In genomic region chr10:123149568-123150228, GRCh38 we compare ENCODE assay signal across 7 cellular contexts. TPM values are rescaled to one million over a fixed set of nuclear protein-coding genes. Genes with fewer than 3 reads are reported as not detected.
DNase-seq lines count a peak whose midpoint lies in the region; ATAC-seq and FAIRE-seq lines count a peak whose summit lies in the region.

No MANE protein-coding gene starts in this region.

- intact Hi-C loops in sciatic nerve (cut with DNase I) = no loop called here

- DNase-seq in GM19239 (ENCODE audit: insufficient read length, low spot score) (no peak), sciatic nerve (ENCODE audit: low spot score) (no peak), NCI-H1694 (lab: John Stamatoyannopoulos, UW) (no peak)
- DNase-seq in activated T-cell treated with anti-CD3 and anti-CD28 coated beads, Interleukin-2, amount 50 U/mL, for 72 hours = peak; percentile 51 to 68
- peak; percentile 42 to 59 for DNase-seq in stimulated activated CD4-positive, alpha-beta T cell treated with anti-CD3 and anti-CD28 coated beads, Interleukin-4, amount 100 ng/mL, for 4 hours

- no peak overlapping the region for H3K27ac Mint-ChIP-seq in activated T-cell treated with anti-CD3 and anti-CD28 coated beads, Interleukin-2, amount 50 U/mL, for 72 hours

- peak; percentile 66 for FAIRE-seq in GM19239 (lab: Jason Lieb, UNC)

- no peak overlapping the region for H3K9ac ChIP-seq in iPS-15b (ENCODE audit: low read depth, low read length)

- H3K4me3 Mint-ChIP-seq in activated T-cell treated with anti-CD3 and anti-CD28 coated beads, Interleukin-2, amount 50 U/mL, for 72 hours = peak overlapping the region; percentile 83 to 86

- H3K27me3 ChIP-seq in iPS-15b (ENCODE audit: control insufficient read depth, insufficient read depth, low read length) = peaks cover 89% of the 10 kb centered on the region

- no peaks in the 10 kb centered on the region for H3K36me3 ChIP-seq in iPS-15b (ENCODE audit: control insufficient read depth, insufficient read depth, low read length)

- H3K4me1 ChIP-seq in iPS-15b (ENCODE audit: control insufficient read depth, insufficient read depth, low read length) = peaks cover 18% of the 10 kb centered on the region

- H3K4me3 ChIP-seq in iPS-15b (ENCODE audit: low read depth, low read length) = peak overlapping the region; percentile 59

- peaks cover 4 to 6% of the 10 kb centered on the region in 2 donors for H3K36me3 Mint-ChIP-seq in activated T-cell treated with anti-CD3 and anti-CD28 coated beads, Interleukin-2, amount 50 U/mL, for 72 hours (ENCODE audit: insufficient read depth in 2 of 2)

- no peaks in the 10 kb centered on the region for H3K9me3 ChIP-seq in iPS-15b (ENCODE audit: control insufficient read depth, insufficient read depth, low read length)

- ATAC-seq in activated T-cell treated with anti-CD3 and anti-CD28 coated beads, Interleukin-2, amount 50 U/mL, for 72 hours (replicated peaks in 1 of 2) = no peak
- ATAC-seq in GM19452 (IDR thresholded peaks at IDR 0.05; ENCODE audit: unreplicated experiment) (no peak), sciatic nerve (no peak)

- H3K4me1 Mint-ChIP-seq in activated T-cell treated with anti-CD3 and anti-CD28 coated beads, Interleukin-2, amount 50 U/mL, for 72 hours (ENCODE audit: low read depth) = peaks cover 46% of the 10 kb centered on the region

- H3K27me3 Mint-ChIP-seq in activated T-cell treated with anti-CD3 and anti-CD28 coated beads, Interleukin-2, amount 50 U/mL, for 72 hours (ENCODE audit: low read depth) = peaks cover 31% of the 10 kb centered on the region

- no peaks in the 10 kb centered on the region for H3K9me3 Mint-ChIP-seq in activated T-cell treated with anti-CD3 and anti-CD28 coated beads, Interleukin-2, amount 50 U/mL, for 72 hours

RNA-seq across cellular contexts. Expression of gene HMX2, which starts 1.8 kb away (rescaled TPM):
- 1 to 10 TPM in 1 of 2 donors, under 1 TPM in 1; 0.58 to 1.1 TPM for total RNA-seq in activated T-cell treated with anti-CD3 and anti-CD28 coated beads, Interleukin-2, amount 50 U/mL, for 72 hours
- total RNA-seq in sciatic nerve = not detected

RNA-seq across cellular contexts. Expression of gene BUB3, which starts 4.5 kb away (rescaled TPM):
- 100 to 1,000 TPM; 255 TPM for total RNA-seq in activated T-cell treated with anti-CD3 and anti-CD28 coated beads, Interleukin-2, amount 50 U/mL, for 72 hours
- total RNA-seq in sciatic nerve = 65.5 TPM

RNA-seq across cellular contexts. Expression of gene HMX3, which starts 13.9 kb away (rescaled TPM):
- 1 to 10 TPM; 1.2 to 2.0 TPM for total RNA-seq in activated T-cell treated with anti-CD3 and anti-CD28 coated beads, Interleukin-2, amount 50 U/mL, for 72 hours
- not detected for total RNA-seq in sciatic nerve

Comparison
In these comparisons a context has a peak if more than half of its experiments do, and no peak if none do; other contexts are left out.
1. DNase-seq: peak in activated T-cell treated with anti-CD3 and anti-CD28 coated beads, Interleukin-2, amount 50 U/mL, for 72 hours (2 of 2) and stimulated activated CD4-positive, alpha-beta T cell treated with anti-CD3 and anti-CD28 coated beads, Interleukin-4, amount 100 ng/mL, for 4 hours (2 of 2); none in GM19239 (single experiment), sciatic nerve (single experiment) and NCI-H1694 (single experiment).